ENCODE assay signal across 13 cellular contexts in genomic region chr10:15293862-15294835, GRCh38.
DNase-seq lines count a peak whose midpoint lies in the region; ATAC-seq and TF ChIP-seq lines count a peak whose summit lies in the region.
"Had no signal": no experiment of that assay in that cellular context is flagged by ENCODE, and none has a peak within 500 bp of the region (broad histone marks: within the 10 kb centered on the region; RNA-seq: fewer than 3 reads in every experiment).

No MANE protein-coding gene starts in this region.

- H3K36me3 ChIP-seq in right atrium auricular region = no peaks in the 10 kb centered on the region
- H3K36me3 ChIP-seq in thyroid gland = no peaks in the 10 kb centered on the region

- 72 to 75% methylated on average over 13 of the region's 13 CpGs for WGBS in thyroid gland, 2 donors

- H3K27me3 ChIP-seq in right atrium auricular region = no peaks in the 10 kb centered on the region
- H3K27me3 ChIP-seq in layer of hippocampus (ENCODE audit: control insufficient read depth, insufficient read depth, low read length) = no peaks in the 10 kb centered on the region
- H3K27me3 ChIP-seq in thyroid gland = no peaks in the 10 kb centered on the region

- DNase-seq in Right ventricle myocardium superior = no peak
- DNase-seq in right atrium auricular region (ENCODE audit: low spot score) = no peak
- DNase-seq in cardiac fibroblast (ENCODE audit: low read depth in 2 of 2) = peak; percentile 15 to 39
- no peak for DNase-seq in AG08396 (ENCODE audit: low spot score)
- no peak for DNase-seq in activated effector memory CD4-positive, alpha-beta T cell treated with anti-CD3 and anti-CD28 coated beads, Interleukin-2, amount 50 U/mL, for 16 hours
- no peak for DNase-seq in thyroid gland
- DNase-seq: activated naive CD4-positive, alpha-beta T cell treated with anti-CD3 and anti-CD28 coated beads, Interleukin-2, amount 10 ng/mL, durations not matched to agents 7 days and 5 days; HCEC 1CT; NCI-H510A treated with DMSO at 0.1 percent for 48 hours; SHP77 had no signal

- peaks cover 0 to 8% of the 10 kb centered on the region in 2 donors for H3K4me1 ChIP-seq in right atrium auricular region
- no peaks in the 10 kb centered on the region for H3K4me1 ChIP-seq in thyroid gland

- TF ChIP-seq POLR2A in thyroid gland (IDR thresholded peaks at IDR 0.05) = no peak

- peak; percentile 79 for ATAC-seq in Right ventricle myocardium superior (ENCODE audit: poor library complexity)
- ATAC-seq in HG03565 (IDR thresholded peaks at IDR 0.05; ENCODE audit: unreplicated experiment) = no peak

- H3K27ac ChIP-seq in right atrium auricular region = peak overlapping the region in 1 of 2 donors; percentile 20
- H3K27ac ChIP-seq in layer of hippocampus (ENCODE audit: low read depth, low read length) = peak overlapping the region; percentile 74
- H3K27ac ChIP-seq in thyroid gland = no peak overlapping the region
- H3K27ac ChIP-seq: skin epidermis had no signal

- TF ChIP-seq CTCF in right atrium auricular region (IDR thresholded peaks at IDR 0.05) (no peak), cardiac fibroblast (IDR thresholded peaks at IDR 0.05; ENCODE audit: low read depth, low read length) (no peak), thyroid gland (IDR thresholded peaks at IDR 0.05) (no peak)

- no peak overlapping the region for H3K4me3 ChIP-seq in right atrium auricular region
- H3K4me3 ChIP-seq in cardiac fibroblast (replicated peaks in 1 of 2; ENCODE audit: low read depth in 2 of 2, low read length in 2 of 2) = no peak overlapping the region
- H3K4me3 ChIP-seq in thyroid gland (replicated peaks in 1 of 3) = no peak overlapping the region
- H3K4me3 ChIP-seq: skin epidermis had no signal

- intact Hi-C loops in Right ventricle myocardium superior (cut with DNase I) (no loop called here), thyroid gland (cut with DNase I) (no loop called here)

- H3K9me3 ChIP-seq in right atrium auricular region (no peaks in the 10 kb centered on the region), thyroid gland (no peaks in the 10 kb centered on the region)

Comparison
In these comparisons a context has a peak if more than half of its experiments do, and no peak if none do; other contexts are left out.
1. DNase-seq: peak in cardiac fibroblast (2 of 2); none in Right ventricle myocardium superior (single experiment), right atrium auricular region (single experiment), AG08396 (single experiment), activated effector memory CD4-positive, alpha-beta T cell treated with anti-CD3 and anti-CD28 coated beads, Interleukin-2, amount 50 U/mL, for 16 hours (single experiment) and thyroid gland (0 of 2).